Comparison of ENCODE assay signal across 8 cellular contexts in the genomic region with DNA sequence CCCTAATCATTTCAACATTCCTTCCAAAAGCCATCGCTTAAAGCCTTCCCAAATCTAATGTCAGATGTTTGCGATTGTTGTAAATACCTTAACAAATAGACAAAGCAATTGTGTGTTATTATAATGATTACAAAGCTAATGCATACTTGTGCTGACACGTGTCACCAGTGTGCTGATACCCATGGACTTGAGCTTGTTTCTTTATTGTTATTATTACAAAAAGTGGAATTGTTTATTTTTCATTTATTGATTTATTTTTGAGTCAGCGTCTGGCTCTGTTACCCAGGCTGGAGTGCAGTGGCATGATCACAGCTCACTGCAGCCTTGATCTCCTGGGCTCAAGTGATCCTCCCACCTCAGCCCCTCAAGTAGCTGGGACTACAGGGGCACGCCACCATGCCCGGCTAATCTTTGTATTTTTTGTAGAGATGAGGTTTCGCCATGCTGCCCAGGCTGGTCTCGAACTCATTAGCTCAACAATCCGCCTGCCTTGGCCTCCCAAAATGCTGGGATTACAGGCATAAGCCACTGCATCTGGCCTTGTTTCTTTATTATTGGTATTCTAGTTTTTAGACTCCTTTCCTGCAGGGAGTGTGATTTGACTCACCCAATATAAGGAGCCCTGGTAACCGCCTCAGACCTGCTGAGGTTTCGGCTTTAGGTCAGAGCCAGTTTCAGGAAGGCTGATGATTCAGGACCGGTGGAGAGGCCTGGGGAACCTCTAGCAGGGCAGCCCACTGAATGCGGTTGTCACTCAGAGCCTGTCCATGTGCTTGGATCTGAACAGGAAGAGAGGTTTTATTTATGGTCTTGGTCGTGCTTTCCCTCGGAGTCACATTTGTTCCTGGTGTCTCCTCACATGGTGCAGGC. TPM values are rescaled to one million over a fixed set of nuclear protein-coding genes. Genes with fewer than 3 reads are reported as not detected.
DNase-seq lines count a peak whose midpoint lies in the region; ATAC-seq and TF ChIP-seq lines count a peak whose summit lies in the region.

No MANE protein-coding gene starts in this region.

- H3K36me3 ChIP-seq in RWPE2 (ENCODE audit: low read depth) (no peaks in the 10 kb centered on the region), mesodermal cell (ENCODE audit: control insufficient read depth, insufficient read depth, low read length) (peaks cover 5% of the 10 kb centered on the region)

- DNase-seq in GM13977 (ENCODE audit: low spot score) (peak; percentile 76), RWPE2 (ENCODE audit: low spot score) (no peak), NCI-H187 treated with DMSO at 0.1 percent for 48 hours (lab: John Stamatoyannopoulos, UW) (no peak), AG08396 (ENCODE audit: low spot score) (no peak), NCI-H226 (no peak)

- H3K27ac ChIP-seq in RWPE2 (ENCODE audit: poor library complexity, severe bottlenecking) = no peak overlapping the region
- peak overlapping the region; percentile 32 for H3K27ac ChIP-seq in mesodermal cell (ENCODE audit: low read depth, low read length, severe bottlenecking)

- WGBS in mesodermal cell (ENCODE audit: insufficient coverage in 2 of 2), 2 experiments = 87 to 89% methylated on average over 6 to 11 of the region's 15 CpGs

- peaks cover 4% of the 10 kb centered on the region for H3K9me3 ChIP-seq in RWPE2 (ENCODE audit: severe bottlenecking)
- H3K9me3 ChIP-seq in mesodermal cell (ENCODE audit: control insufficient read depth, low read length) = peaks cover 11% of the 10 kb centered on the region

- H3K4me1 ChIP-seq in RWPE2 (ENCODE audit: insufficient read depth, poor library complexity, severe bottlenecking) (peaks cover 3% of the 10 kb centered on the region), mesodermal cell (ENCODE audit: control insufficient read depth, insufficient read depth, low read length, poor library complexity, severe bottlenecking) (peaks cover 6% of the 10 kb centered on the region)

- H3K4me3 ChIP-seq in RWPE2 (ENCODE audit: severe bottlenecking) (no peak overlapping the region), mesodermal cell (ENCODE audit: extremely low read depth, insufficient read depth, low read length, poor library complexity, severe bottlenecking) (no peak overlapping the region)

- no peak for TF ChIP-seq CTCF in GM13977 (IDR thresholded peaks at IDR 0.05; ENCODE audit: extremely low read depth, insufficient read depth, missing control alignments)
- TF ChIP-seq CTCF in RWPE2 (IDR thresholded peaks at IDR 0.05; ENCODE audit: poor library complexity, severe bottlenecking) = no peak

- H3K27me3 ChIP-seq in RWPE2 (ENCODE audit: insufficient read depth, poor library complexity, severe bottlenecking) = no peaks in the 10 kb centered on the region

- ATAC-seq in GM21786 (IDR thresholded peaks at IDR 0.05; ENCODE audit: unreplicated experiment) (peak; percentile 74), RWPE2 (ENCODE audit: low read depth) (0 out of 3 replicates have a peak, but pooled peaks have one; percentile 17), GM19328 (IDR thresholded peaks at IDR 0.05; ENCODE audit: unreplicated experiment) (no peak)

- in situ Hi-C loops in GM13977 (cut with MboI; ENCODE audit: low pct_unique_long_range_greater_than_20kb, low sequenced_read_pairs, unreplicated experiment) = no loop called here

RNA-seq across cellular contexts. Expression of gene FBXO17, which starts 2.1 kb away (rescaled TPM):
- 24.3 TPM for polyA plus RNA-seq in mesodermal cell (2013, experiment 1 of 2)
- polyA plus RNA-seq in mesodermal cell (2013, experiment 2 of 2) = 21.7 TPM

RNA-seq across cellular contexts. Expression of gene MRPS12, which starts 46.9 kb away (rescaled TPM):
- polyA plus RNA-seq in mesodermal cell (2013, experiment 1 of 2) = 33.0 TPM
- 27.8 TPM for polyA plus RNA-seq in mesodermal cell (2013, experiment 2 of 2)

RNA-seq across cellular contexts. Expression of gene SARS2, which starts 47.1 kb away (rescaled TPM):
- 36.6 TPM for polyA plus RNA-seq in mesodermal cell (2013, experiment 1 of 2)
- polyA plus RNA-seq in mesodermal cell (2013, experiment 2 of 2) = 24.6 TPM

RNA-seq across cellular contexts. Expression of gene FBXO27, which starts 54.7 kb away (rescaled TPM):
- polyA plus RNA-seq in mesodermal cell (2013, experiment 1 of 2) = 2.9 TPM
- polyA plus RNA-seq in mesodermal cell (2013, experiment 2 of 2) = 2.1 TPM
